Comparison of ENCODE assay signal across 14 cellular contexts in genomic region chr13:109479991-109480696, GRCh38.
DNase-seq lines count a peak whose midpoint lies in the region; ATAC-seq, FAIRE-seq and TF ChIP-seq lines count a peak whose summit lies in the region.
"Had no signal": no experiment of that assay in that cellular context is flagged by ENCODE, and none has a peak within 500 bp of the region (broad histone marks: within the 10 kb centered on the region; RNA-seq: fewer than 3 reads in every experiment).

No MANE protein-coding gene starts in this region.

- intact Hi-C loops in Right ventricle myocardium inferior (cut with DNase I) (no loop called here), cardiac septum (cut with DNase I) (no loop called here), left lung (cut with DNase I) (no loop called here)

- H3K36me3 ChIP-seq in bronchial epithelial cell (ENCODE audit: control insufficient read depth, insufficient read depth, low read length), result no peaks in the 10 kb centered on the region
- H3K36me3 ChIP-seq in left lung, result no peaks in the 10 kb centered on the region
- H3K36me3 ChIP-seq: suprapubic skin had no signal

- TF ChIP-seq CTCF in bronchial epithelial cell (IDR thresholded peaks at IDR 0.05; ENCODE audit: insufficient read depth, low read length, severe bottlenecking), result no peak
- TF ChIP-seq CTCF in left lung (IDR thresholded peaks at IDR 0.05), result no peak

- H3K4me1 ChIP-seq in left lung, result no peaks in the 10 kb centered on the region
- H3K4me1 ChIP-seq: suprapubic skin had no signal

- no peak for TF ChIP-seq POLR2A in GM12891 (IDR thresholded peaks at IDR 0.05; ENCODE audit: low read depth, low read length)

- H3K27ac ChIP-seq in left lung, result no peak overlapping the region
- H3K27ac ChIP-seq: suprapubic skin had no signal

- H3K27me3 ChIP-seq in bronchial epithelial cell (ENCODE audit: control insufficient read depth, insufficient read depth, low read length), result no peaks in the 10 kb centered on the region
- H3K27me3 ChIP-seq in left lung, result no peaks in the 10 kb centered on the region
- H3K27me3 ChIP-seq: suprapubic skin had no signal

- H3K36me3 Mint-ChIP-seq in activated naive CD4-positive, alpha-beta T cell treated with anti-CD3 and anti-CD28 coated beads, Interleukin-2, amount 50 U/mL, for 72 hours, result no peaks in the 10 kb centered on the region
- H3K36me3 Mint-ChIP-seq: natural killer cell treated with Interleukin-12 subunit alpha and Interleukin-12 subunit beta and Interleukin-15 and Interleukin-18, amount 100 ng/mL, for 72 hours had no signal

- FAIRE-seq in bronchial epithelial cell (lab: Jason Lieb, UNC), result no peak
- FAIRE-seq in GM12891 (lab: Jason Lieb, UNC), result no peak

- H3K4me3 ChIP-seq in bronchial epithelial cell (ENCODE audit: low read depth, low read length), result no peak overlapping the region
- H3K4me3 ChIP-seq in left lung, result no peak overlapping the region
- H3K4me3 ChIP-seq: suprapubic skin had no signal

- ATAC-seq in Right ventricle myocardium inferior, result peak; percentile 69
- ATAC-seq in left lung, result peak; percentile 52
- no peak for ATAC-seq in GM18498 (IDR thresholded peaks at IDR 0.05; ENCODE audit: unreplicated experiment)
- ATAC-seq in activated naive CD4-positive, alpha-beta T cell treated with anti-CD3 and anti-CD28 coated beads, Interleukin-2, amount 50 U/mL, for 72 hours, result no peak

- H3K27ac Mint-ChIP-seq in activated naive CD4-positive, alpha-beta T cell treated with anti-CD3 and anti-CD28 coated beads, Interleukin-2, amount 50 U/mL, for 72 hours, result no peak overlapping the region
- H3K27ac Mint-ChIP-seq: natural killer cell treated with Interleukin-12 subunit alpha and Interleukin-12 subunit beta and Interleukin-15 and Interleukin-18, amount 100 ng/mL, for 72 hours had no signal

- no peaks in the 10 kb centered on the region for H3K9me3 ChIP-seq in left lung
- H3K9me3 ChIP-seq: suprapubic skin had no signal

- DNase-seq in Right ventricle myocardium inferior (ENCODE audit: missing footprints) (no peak), cardiac septum (ENCODE audit: low spot score) (no peak), bronchial epithelial cell (ENCODE audit: low read depth) (peak; percentile 22), left lung (no peak), GM12891 (ENCODE audit: insufficient read length, low spot score) (no peak)
- no peak for DNase-seq in activated CD8-positive, alpha-beta memory T cell treated with anti-CD3 and anti-CD28 coated beads, Interleukin-2, amount 50 U/mL, for 4 hours
- no peak for DNase-seq in activated naive CD4-positive, alpha-beta T cell treated with anti-CD3 and anti-CD28 coated beads, Interleukin-2, amount 50 U/mL, for 72 hours (ENCODE audit: low spot score in 2 of 2)
- DNase-seq: ACHN; activated CD4-positive, CD25-positive, alpha-beta regulatory T cell treated with anti-CD3 and anti-CD28 coated beads, Interleukin-2, amount 50 U/mL, for 72 hours; anterior cingulate cortex; NCI-H2171 treated with DMSO at 0.1 percent for 48 hours had no signal

- no peaks in the 10 kb centered on the region for H3K9me3 Mint-ChIP-seq in activated naive CD4-positive, alpha-beta T cell treated with anti-CD3 and anti-CD28 coated beads, Interleukin-2, amount 50 U/mL, for 72 hours
- H3K9me3 Mint-ChIP-seq: natural killer cell treated with Interleukin-12 subunit alpha and Interleukin-12 subunit beta and Interleukin-15 and Interleukin-18, amount 100 ng/mL, for 72 hours had no signal

TF ChIP-seq in GM12891, 5 proteins besides CTCF, POLR2A, EP300 and RAD21:
- TF ChIP-seq POU2F2 (IDR thresholded peaks at IDR 0.05; ENCODE audit: low read depth, low read length) (no peak), POLR2AphosphoS5 (IDR thresholded peaks at IDR 0.05; ENCODE audit: low read depth, low read length) (no peak)

Comparison
In these comparisons a context has a peak if more than half of its experiments do, and no peak if none do; other contexts are left out.
1. ATAC-seq: peak in Right ventricle myocardium inferior (single experiment) and left lung (single experiment); none in GM18498 (single experiment) and activated naive CD4-positive, alpha-beta T cell treated with anti-CD3 and anti-CD28 coated beads, Interleukin-2, amount 50 U/mL, for 72 hours (0 of 2).